In genomic region chr3:10188798-10189556, GRCh38 we compare ENCODE assay signal across 9 cellular contexts. TPM values are rescaled to one million over a fixed set of nuclear protein-coding genes. Genes with fewer than 3 reads are reported as not detected.
DNase-seq lines count a peak whose midpoint lies in the region; ATAC-seq and TF ChIP-seq lines count a peak whose summit lies in the region.
"Had no signal": no experiment of that assay in that cellular context is flagged by ENCODE, and none has a peak within 500 bp of the region (broad histone marks: within the 10 kb centered on the region; RNA-seq: fewer than 3 reads in every experiment).

No MANE protein-coding gene starts in this region.

- peaks cover 77% of the 10 kb centered on the region for H3K4me1 Mint-ChIP-seq in activated CD4-positive, alpha-beta memory T cell treated with anti-CD3 and anti-CD28 coated beads for 36 hours (ENCODE audit: low read depth)
- H3K4me1 Mint-ChIP-seq in stimulated activated memory B cell treated with anti-CD40 and anti-IgM and Interleukin-4, amounts not matched to agents 10 μg/mL and 1 μg/mL and 100 μg/mL, for 72 hours, result peaks cover 74% of the 10 kb centered on the region

- no peak overlapping the region for H3K9ac ChIP-seq in fibroblast of lung (ENCODE audit: insufficient read depth, low read length)
- H3K9ac ChIP-seq: neural progenitor cell had no signal

- CTCF ChIA-PET in activated CD4-positive, alpha-beta memory T cell treated with anti-CD3 and anti-CD28 coated beads for 36 hours (lab: Charles Lee), result interaction anchor here (0.6 to 2.0 kb wide), 4 partner anchors 12 to 75 kb away, joined by 3 to 6 read pairs (median 4); no protein-coding TSS in a partner anchor

- H2AFZ ChIP-seq in fibroblast of lung (ENCODE audit: low read length), result no peak overlapping the region
- H2AFZ ChIP-seq: neural progenitor cell had no signal

- H3K27me3 ChIP-seq in HL-60 (ENCODE audit: insufficient read depth, poor library complexity, severe bottlenecking), result no peaks in the 10 kb centered on the region
- H3K27me3 ChIP-seq in fibroblast of lung (ENCODE audit: control insufficient read depth, insufficient read depth, low read length), result no peaks in the 10 kb centered on the region
- H3K27me3 ChIP-seq: neural progenitor cell had no signal

- no peaks in the 10 kb centered on the region for H3K79me2 ChIP-seq in fibroblast of lung (ENCODE audit: control insufficient read depth, insufficient read depth, low read length)

- H3K27ac Mint-ChIP-seq in activated CD4-positive, alpha-beta memory T cell treated with anti-CD3 and anti-CD28 coated beads for 36 hours, result peak overlapping the region; percentile 89
- peak overlapping the region; percentile 75 for H3K27ac Mint-ChIP-seq in stimulated activated memory B cell treated with anti-CD40 and anti-IgM and Interleukin-4, amounts not matched to agents 10 μg/mL and 1 μg/mL and 100 μg/mL, for 72 hours
- H3K27ac Mint-ChIP-seq: neural progenitor cell had no signal

- no peak for ATAC-seq in stimulated activated memory B cell treated with anti-CD40 and anti-IgM and Interleukin-4, amounts not matched to agents 10 μg/mL and 1 μg/mL and 100 μg/mL, for 72 hours

- POLR2A ChIA-PET in activated CD4-positive, alpha-beta memory T cell treated with anti-CD3 and anti-CD28 coated beads for 36 hours (lab: Charles Lee), result interaction anchor here (2.0 kb wide), 1 partner anchor 10 kb away, joined by 7 read pairs; no protein-coding TSS in a partner anchor

- H3K9me3 Mint-ChIP-seq in activated CD4-positive, alpha-beta memory T cell treated with anti-CD3 and anti-CD28 coated beads for 36 hours, result no peaks in the 10 kb centered on the region
- no peaks in the 10 kb centered on the region for H3K9me3 Mint-ChIP-seq in stimulated activated memory B cell treated with anti-CD40 and anti-IgM and Interleukin-4, amounts not matched to agents 10 μg/mL and 1 μg/mL and 100 μg/mL, for 72 hours
- H3K9me3 Mint-ChIP-seq: neural progenitor cell had no signal

- no peak for DNase-seq in HL-60 (ENCODE audit: low read depth in 1 of 2, low spot score in 1 of 2)
- DNase-seq in activated CD4-positive, alpha-beta memory T cell treated with anti-CD3 and anti-CD28 coated beads for 36 hours, result no peak
- no peak for DNase-seq in fibroblast of lung (ENCODE audit: low read depth in 2 of 2)
- no peak for DNase-seq in cortex of kidney (lab: John Stamatoyannopoulos, UW)
- DNase-seq in NCI-H510A (lab: John Stamatoyannopoulos, UW), result no peak
- no peak for DNase-seq in RPMI8226
- DNase-seq: NCI-H524 had no signal

- H3K4me2 ChIP-seq in fibroblast of lung (ENCODE audit: extremely low read depth, insufficient read depth, low read length), result no peak overlapping the region
- H3K4me2 ChIP-seq: neural progenitor cell had no signal

- H4K20me1 ChIP-seq in fibroblast of lung (ENCODE audit: control insufficient read depth, extremely low read depth, insufficient read depth, low read length), result no peaks in the 10 kb centered on the region

- H3K9me3 ChIP-seq in fibroblast of lung (ENCODE audit: control insufficient read depth, insufficient read depth, low read depth, low read length), result no peaks in the 10 kb centered on the region

- H3K27ac ChIP-seq in HL-60 (replicated peaks) (peak overlapping the region; percentile 55), fibroblast of lung (ENCODE audit: insufficient read depth, low read length) (peak overlapping the region; percentile 8)
- H3K27ac ChIP-seq: neural progenitor cell had no signal

- H3K4me3 Mint-ChIP-seq in activated CD4-positive, alpha-beta memory T cell treated with anti-CD3 and anti-CD28 coated beads for 36 hours, result no peak overlapping the region
- no peak overlapping the region for H3K4me3 Mint-ChIP-seq in stimulated activated memory B cell treated with anti-CD40 and anti-IgM and Interleukin-4, amounts not matched to agents 10 μg/mL and 1 μg/mL and 100 μg/mL, for 72 hours
- H3K4me3 Mint-ChIP-seq: neural progenitor cell had no signal

- TF ChIP-seq CTCF in HL-60 (IDR thresholded peaks at IDR 0.05; ENCODE audit: insufficient read depth, low read length), result no peak
- TF ChIP-seq CTCF in fibroblast of lung (conservative IDR thresholded peaks at IDR 0.05 in 1 of 2, IDR thresholded peaks at IDR 0.05 in 1 of 2; ENCODE audit: low read depth in 1 of 2, low read length in 2 of 2), result no peak

- peaks cover 7% of the 10 kb centered on the region for H3K36me3 Mint-ChIP-seq in activated CD4-positive, alpha-beta memory T cell treated with anti-CD3 and anti-CD28 coated beads for 36 hours
- H3K36me3 Mint-ChIP-seq in stimulated activated memory B cell treated with anti-CD40 and anti-IgM and Interleukin-4, amounts not matched to agents 10 μg/mL and 1 μg/mL and 100 μg/mL, for 72 hours, result peaks cover 41% of the 10 kb centered on the region
- H3K36me3 Mint-ChIP-seq: neural progenitor cell had no signal

- no peaks in the 10 kb centered on the region for H3K36me3 ChIP-seq in fibroblast of lung (ENCODE audit: control insufficient read depth, insufficient read depth, low read length)
- H3K36me3 ChIP-seq: neural progenitor cell had no signal

- H3K4me3 ChIP-seq in HL-60 (replicated peaks; ENCODE audit: insufficient read depth, low read length), result no peak overlapping the region
- H3K4me3 ChIP-seq in fibroblast of lung (replicated peaks in 1 of 4; ENCODE audit: control extremely low read depth in 1 of 4, insufficient read depth in 1 of 4, low read depth in 3 of 4, low read length in 4 of 4), result no peak overlapping the region
- H3K4me3 ChIP-seq: neural progenitor cell had no signal

- peaks cover 17% of the 10 kb centered on the region for H3K4me1 ChIP-seq in fibroblast of lung (ENCODE audit: control insufficient read depth, extremely low read depth, insufficient read depth, low read length)

- H3K27me3 Mint-ChIP-seq in activated CD4-positive, alpha-beta memory T cell treated with anti-CD3 and anti-CD28 coated beads for 36 hours, result no peaks in the 10 kb centered on the region
- H3K27me3 Mint-ChIP-seq in stimulated activated memory B cell treated with anti-CD40 and anti-IgM and Interleukin-4, amounts not matched to agents 10 μg/mL and 1 μg/mL and 100 μg/mL, for 72 hours, result no peaks in the 10 kb centered on the region

- intact Hi-C loops in activated CD4-positive, alpha-beta memory T cell treated with anti-CD3 and anti-CD28 coated beads for 36 hours (cut with micrococcal nuclease), result loop anchor here (2.0 kb wide), 1 partner anchor 14 kb away; no protein-coding TSS in a partner anchor

RNA-seq across cellular contexts. Expression of gene IRAK2, which starts 24.3 kb away (rescaled TPM):
- 1 to 10 TPM; 7.3 to 8.3 TPM for total RNA-seq in activated CD4-positive, alpha-beta memory T cell treated with anti-CD3 and anti-CD28 coated beads for 36 hours
- total RNA-seq in fibroblast of lung, result 4.4 and 6.6 TPM in 2 replicates
- 1.5 and 3.6 TPM in 2 replicates for polyA plus RNA-seq in fibroblast of lung
- polyA plus RNA-seq in fibroblast of lung (2012), result 0.64 and 1.7 TPM in 2 replicates
- 1.8 and 4.7 TPM in 2 replicates for polyA minus RNA-seq in fibroblast of lung (ENCODE audit: low replicate concordance)

RNA-seq across cellular contexts. Expression of gene VHL, which starts 47.4 kb away (rescaled TPM):
- 10 to 100 TPM; 47.0 to 51.3 TPM for total RNA-seq in activated CD4-positive, alpha-beta memory T cell treated with anti-CD3 and anti-CD28 coated beads for 36 hours
- 36.7 and 39.3 TPM in 2 replicates for total RNA-seq in fibroblast of lung
- 13.3 and 13.8 TPM in 2 replicates for polyA plus RNA-seq in fibroblast of lung
- 17.4 and 24.6 TPM in 2 replicates for polyA plus RNA-seq in fibroblast of lung (2012)
- polyA minus RNA-seq in fibroblast of lung (ENCODE audit: low replicate concordance), result 13.0 and 19.1 TPM in 2 replicates

RNA-seq across cellular contexts. Expression of gene TATDN2, which starts 59.3 kb away (rescaled TPM):
- total RNA-seq in activated CD4-positive, alpha-beta memory T cell treated with anti-CD3 and anti-CD28 coated beads for 36 hours, result 10 to 100 TPM; 36.9 to 39.4 TPM
- 9.0 and 12.4 TPM in 2 replicates for total RNA-seq in fibroblast of lung
- 16.5 and 20.9 TPM in 2 replicates for polyA plus RNA-seq in fibroblast of lung
- polyA plus RNA-seq in fibroblast of lung (2012), result 17.8 and 25.1 TPM in 2 replicates
- 21.0 and 33.0 TPM in 2 replicates for polyA minus RNA-seq in fibroblast of lung (ENCODE audit: low replicate concordance)
